8 cellular contexts compared by ENCODE assay signal in the genomic region with DNA sequence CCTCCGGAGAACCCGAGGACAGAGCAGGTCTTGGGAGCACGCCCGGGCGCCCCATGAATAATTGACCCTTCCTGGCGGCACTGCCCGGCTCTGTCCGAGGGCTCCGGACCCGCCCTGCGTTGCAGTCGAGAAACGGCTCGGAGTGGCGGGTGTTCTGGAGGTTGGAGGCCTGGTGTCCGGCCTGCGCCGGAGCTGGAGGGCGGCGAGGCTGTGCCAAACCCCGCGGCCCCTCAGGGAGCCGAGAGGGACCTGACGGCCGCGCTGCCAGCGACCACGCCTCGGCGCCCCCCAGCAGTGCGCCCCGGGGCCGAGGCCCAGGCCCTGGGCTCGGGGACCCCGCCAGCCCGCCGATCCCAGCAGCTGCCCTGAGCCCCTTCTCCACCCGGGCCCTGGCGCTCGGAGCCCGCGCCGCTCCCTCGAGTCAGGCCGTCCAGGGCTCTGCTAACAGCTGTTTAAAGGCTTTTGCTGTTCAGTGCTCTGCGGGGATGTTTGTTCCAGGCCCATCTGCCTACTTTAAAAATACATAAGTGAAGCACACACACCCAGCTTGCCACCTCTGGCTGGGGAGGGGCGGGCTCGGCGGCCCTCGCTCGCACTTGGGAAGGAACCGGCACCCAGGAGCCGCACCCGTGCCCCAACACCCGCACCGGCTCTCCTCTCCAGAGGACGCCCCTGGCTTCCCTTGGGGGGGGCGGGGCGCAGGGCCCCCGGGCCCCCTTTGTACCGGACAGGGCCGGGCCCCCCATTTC. TPM values are rescaled to one million over a fixed set of nuclear protein-coding genes. Genes with fewer than 3 reads are reported as not detected.
A peak's percentile ranks its signal among the peaks of the same experiment; 100 is the strongest.
DNase-seq lines count a peak whose midpoint lies in the region; ATAC-seq and TF ChIP-seq lines count a peak whose summit lies in the region.

No MANE protein-coding gene starts in this region.

- H2AFZ ChIP-seq in OCI-LY7 (ENCODE audit: low read length) = peak overlapping the region; percentile 91

- 21 to 35% methylated on average over 62 of the region's 62 CpGs for WGBS in lung, 2 donors
- WGBS in transverse colon (ENCODE audit: low coverage in 1 of 2), 2 donors = 7 to 21% methylated on average over 22 to 47 of the region's 62 CpGs

- in situ Hi-C loops in transverse colon (cut with MboI; ENCODE audit: low pct_ligation_motif_present in 1 of 4, low pct_unique_long_range_greater_than_20kb in 1 of 4, low sequenced_read_pairs in 3 of 4) = no loop called here

- H4K20me1 ChIP-seq in OCI-LY7 (ENCODE audit: insufficient read depth, low read length) = 0 out of 2 replicates have a peak, but pooled peaks cover 4% of the 10 kb centered on the region

- TF ChIP-seq POLR2A in transverse colon (IDR thresholded peaks at IDR 0.05) = peak; percentile 42

- CTCF ChIA-PET in OCI-LY7 (lab: Charles Lee; ENCODE audit: unreplicated experiment) = no interaction called here

- POLR2A ChIA-PET in OCI-LY7 (lab: Charles Lee) = interaction anchor here (0.6 kb wide), 1 partner anchor 62 kb away, joined by 3 read pairs; no protein-coding TSS in a partner anchor

- BruUV-seq in OCI-LY7 (replicated peaks; lab: Mats Ljungman, UMichigan) = TSS peak; percentile 81

- intact Hi-C loops in OCI-LY7 (cut with micrococcal nuclease; ENCODE audit: unreplicated experiment) = no loop called here
- intact Hi-C loops in transverse colon (cut with DNase I; ENCODE audit: low total_unique reads) = loop anchor here (5.0 kb wide), 1 partner anchor 88 kb away; a partner anchor contains a TSS

- no peak for ATAC-seq in lung (ENCODE audit: insufficient read depth, low FRiP score)
- no peak for ATAC-seq in GM21737 (IDR thresholded peaks at IDR 0.05; ENCODE audit: unreplicated experiment)

- peak overlapping the region; percentile 61 for H3K27ac ChIP-seq in OCI-LY7 (ENCODE audit: low read depth, low read length, poor library complexity, severe bottlenecking)
- peak overlapping the region; percentile 45 to 95 for H3K27ac ChIP-seq in lung (ENCODE audit: low read depth in 1 of 2, low read length in 1 of 2)
- peak overlapping the region; percentile 85 to 96 (median 93) for H3K27ac ChIP-seq in transverse colon

- DNase-seq in NCI-H510A treated with DMSO at 0.1 percent for 48 hours (lab: John Stamatoyannopoulos, UW) (peak; percentile 27), NCI-H510A (lab: John Stamatoyannopoulos, UW) (no peak), OCI-LY7 (ENCODE audit: low spot score) (peak; percentile 16), dermis blood vessel endothelial cell (peak; percentile 49), lung (ENCODE audit: low spot score) (no peak), transverse colon (peak; percentile 65), NCI-H2081 treated with DMSO at 0.1 percent for 48 hours (lab: John Stamatoyannopoulos, UW) (no peak)

- no peak for TF ChIP-seq CTCF in OCI-LY7 (conservative IDR thresholded peaks at IDR 0.05; ENCODE audit: low read length)
- no peak for TF ChIP-seq CTCF in lung (IDR thresholded peaks at IDR 0.05; ENCODE audit: control extremely low read depth, extremely low read depth)
- TF ChIP-seq CTCF in transverse colon (IDR thresholded peaks at IDR 0.05) = no peak

- H3K4me1 ChIP-seq in OCI-LY7 (ENCODE audit: insufficient read depth, low read length, poor library complexity, severe bottlenecking) (peaks cover 38% of the 10 kb centered on the region), lung (ENCODE audit: control insufficient read depth in 2 of 2, insufficient read depth in 2 of 2, low read length in 2 of 2) (peaks cover 0 to 23% of the 10 kb centered on the region in 2 donors), transverse colon (peaks cover 21 to 59% (median 51%) of the 10 kb centered on the region in 4 donors)

- no peaks in the 10 kb centered on the region for H3K9me3 ChIP-seq in OCI-LY7 (ENCODE audit: low read length)
- no peaks in the 10 kb centered on the region for H3K9me3 ChIP-seq in lung (ENCODE audit: control insufficient read depth in 2 of 2, insufficient read depth in 1 of 2, low read length in 1 of 2)
- H3K9me3 ChIP-seq in transverse colon = no peaks in the 10 kb centered on the region

- H3K36me3 ChIP-seq in OCI-LY7 (ENCODE audit: insufficient read depth, low read length) (peaks cover 13% of the 10 kb centered on the region; the same call in 1 of the 2 replicates), lung (ENCODE audit: control insufficient read depth in 2 of 2, insufficient read depth in 2 of 2, low read length in 2 of 2) (no peaks in the 10 kb centered on the region), transverse colon (no peaks in the 10 kb centered on the region)

- H3K4me2 ChIP-seq in OCI-LY7 (ENCODE audit: low read length) = peak overlapping the region; percentile 90

- no peak for TF ChIP-seq EP300 in transverse colon (IDR thresholded peaks at IDR 0.05; ENCODE audit: low read depth)

- peak overlapping the region; percentile 71 for H3K4me3 ChIP-seq in OCI-LY7 (ENCODE audit: low read depth, low read length, poor library complexity, severe bottlenecking)
- peak overlapping the region; percentile 34 for H3K4me3 ChIP-seq in lung
- peak overlapping the region; percentile 8 to 87 (median 66) for H3K4me3 ChIP-seq in transverse colon

- H3K79me2 ChIP-seq in OCI-LY7 (ENCODE audit: insufficient read depth, low read depth, low read length) = peaks cover 21% of the 10 kb centered on the region; the same call in 1 of the 2 replicates

- no peaks in the 10 kb centered on the region for H3K9me2 ChIP-seq in OCI-LY7 (ENCODE audit: insufficient read depth, low read length)

- H3K27me3 ChIP-seq in lung (ENCODE audit: control insufficient read depth, insufficient read depth) (no peaks in the 10 kb centered on the region), transverse colon (no peaks in the 10 kb centered on the region)

RNA-seq across cellular contexts. Expression of a gene that starts 0.8 kb away (rescaled TPM):
- total RNA-seq in OCI-LY7 (2014; rRNA removed; shearing (Covaris generic)) = 8.6 and 13.8 TPM in 2 replicates
- total RNA-seq in OCI-LY7 (2022) = 19.0 and 21.9 TPM in 2 replicates
- 10.2 and 10.7 TPM in 2 replicates for total RNA-seq in dermis blood vessel endothelial cell
- 10 to 100 TPM; 19.6 to 45.7 TPM for total RNA-seq in lung
- 10 to 100 TPM; 31.5 to 49.1 TPM for polyA plus RNA-seq in lung
- total RNA-seq in transverse colon = 10 to 100 TPM; 27.3 to 43.4 (median 35.6) TPM

Comparison
In these comparisons a context has a peak if more than half of its experiments do, and no peak if none do; other contexts are left out.
1. DNase-seq: peak in NCI-H510A treated with DMSO at 0.1 percent for 48 hours (single experiment), OCI-LY7 (single experiment), dermis blood vessel endothelial cell (single experiment) and transverse colon (single experiment); none in NCI-H510A (single experiment), lung (single experiment) and NCI-H2081 treated with DMSO at 0.1 percent for 48 hours (single experiment).
2. Peak in every context shown above with its lines, with median percentiles within 50 percentile points of each other: H3K27ac ChIP-seq and H3K4me3 ChIP-seq.